Comparison of ENCODE assay signal across 9 cellular contexts in the genomic region with DNA sequence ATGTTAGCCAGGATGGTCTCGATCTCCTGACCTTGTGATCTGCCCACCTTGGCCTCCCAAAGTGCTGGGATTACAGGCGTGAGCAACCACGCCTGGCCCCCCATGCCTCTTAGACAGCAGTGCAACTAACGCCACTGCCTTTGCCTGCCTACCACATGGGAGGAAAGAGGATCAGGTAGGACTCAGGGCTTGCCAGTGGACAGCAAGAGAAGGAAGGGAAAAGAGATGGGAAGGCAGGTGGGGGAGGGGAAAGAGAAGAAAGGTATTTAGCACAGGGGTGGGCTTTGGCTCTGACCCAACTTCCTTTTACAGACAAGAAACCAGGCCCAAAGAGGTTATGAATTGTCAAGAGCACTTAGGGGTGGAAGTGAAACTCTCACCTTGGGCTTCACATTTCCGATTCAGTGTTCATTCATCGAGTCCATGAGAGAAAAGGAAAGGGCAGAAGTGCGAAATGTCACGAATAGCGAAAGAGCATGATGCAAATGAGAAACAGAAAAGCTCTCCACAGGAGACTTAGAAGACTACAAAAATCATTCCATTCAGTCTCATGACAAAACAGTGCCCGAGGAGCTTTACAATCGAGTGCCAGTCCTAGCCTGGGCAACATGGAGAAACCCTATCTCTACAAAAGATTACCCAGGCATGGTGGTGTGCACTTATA. TPM values are rescaled to one million over a fixed set of nuclear protein-coding genes. Genes with fewer than 3 reads are reported as not detected.
DNase-seq lines count a peak whose midpoint lies in the region; ATAC-seq and TF ChIP-seq lines count a peak whose summit lies in the region.
"Had no signal": no experiment of that assay in that cellular context is flagged by ENCODE, and none has a peak within 500 bp of the region (broad histone marks: within the 10 kb centered on the region; RNA-seq: fewer than 3 reads in every experiment).

No MANE protein-coding gene starts in this region.

- H3K9me3 ChIP-seq in SK-N-SH, result no peaks in the 10 kb centered on the region

- peaks cover 10 to 22% of the 10 kb centered on the region in 2 experiments; a peak in 3 of 4 replicates for H3K4me1 ChIP-seq in SK-N-SH (ENCODE audit: control insufficient read depth in 1 of 2, insufficient read depth in 2 of 2, low read depth in 1 of 2, low read length in 1 of 2)

- H3K4me1 Mint-ChIP-seq in naive B cell, result peaks cover 47 to 89% (median 80%) of the 10 kb centered on the region in 3 donors

- peak overlapping the region; percentile 88 to 99 (median 98) for H3K27ac Mint-ChIP-seq in naive B cell

- intact Hi-C loops in Right ventricle myocardium superior (cut with DNase I), result no loop called here

- no peaks in the 10 kb centered on the region for H3K27me3 Mint-ChIP-seq in naive B cell

- H3K79me2 ChIP-seq in SK-N-SH (ENCODE audit: insufficient read depth), result no peaks in the 10 kb centered on the region

- no peak overlapping the region for H2AFZ ChIP-seq in SK-N-SH (ENCODE audit: low read depth)

- CTCF ChIA-PET in SK-N-SH (lab: Yijun Ruan, JAX), result interaction anchor here (1.3 to 1.4 kb wide), 2 partner anchors 41 to 79 kb away, joined by 3 read pairs; partner anchors contain the start of gene PSMD11

- H4K20me1 ChIP-seq in SK-N-SH (ENCODE audit: insufficient read depth), result no peaks in the 10 kb centered on the region

- WGBS in SK-N-SH (ENCODE audit: low lambda C conversion rate), result 88% methylated on average over 11 of the region's 11 CpGs

- TF ChIP-seq CTCF in SK-N-SH (IDR thresholded peaks at IDR 0.05), result no peak

- H3K4me2 ChIP-seq in SK-N-SH, result no peak overlapping the region

- peak overlapping the region; percentile 44 to 89 (median 68) for H3K4me3 Mint-ChIP-seq in naive B cell

- no peaks in the 10 kb centered on the region for H3K27me3 ChIP-seq in SK-N-SH (ENCODE audit: insufficient read depth)

- H3K27ac ChIP-seq in SK-N-SH (ENCODE audit: low read depth in 2 of 2, low read length in 1 of 2), result no peak overlapping the region
- H3K27ac ChIP-seq: epithelial cell of prostate had no signal

- DNase-seq in NOMO-1 treated with DMSO at 0.1 percent for 48 hours (lab: John Stamatoyannopoulos, UW; ENCODE audit: unreplicated experiment), result peak; percentile 66
- DNase-seq in naive B cell, result peak; percentile 84
- DNase-seq in SK-N-SH, result no peak
- DNase-seq in SK-N-DZ (ENCODE audit: low spot score), result no peak
- no peak for DNase-seq in Right ventricle myocardium superior
- no peak for DNase-seq in HuH-7 (ENCODE audit: low spot score)

- no peak for TF ChIP-seq EP300 in SK-N-SH (IDR thresholded peaks at IDR 0.05; ENCODE audit: borderline replicate concordance in 1 of 2, low read depth in 1 of 2, low read length in 1 of 2)

- no peaks in the 10 kb centered on the region for H3K9me2 ChIP-seq in SK-N-SH

- no peaks in the 10 kb centered on the region for H3K36me3 Mint-ChIP-seq in naive B cell

- peaks cover 0 to 9% (median 3%) of the 10 kb centered on the region in 7 donors for H3K9me3 Mint-ChIP-seq in naive B cell

- no peak overlapping the region for H3K4me3 ChIP-seq in SK-N-SH (ENCODE audit: low read depth in 2 of 2, low read length in 1 of 2)

- H3K36me3 ChIP-seq in SK-N-SH (replicated peaks in 1 of 2; ENCODE audit: control insufficient read depth in 1 of 2, insufficient read depth in 2 of 2, low read length in 1 of 2), result no peaks in the 10 kb centered on the region

- H3F3A ChIP-seq in SK-N-SH (replicated peaks; ENCODE audit: insufficient read depth), result no peaks in the 10 kb centered on the region

- TF ChIP-seq RAD21 in SK-N-SH (IDR thresholded peaks at IDR 0.05; ENCODE audit: low read length), result no peak

- H3K9ac ChIP-seq in SK-N-SH, result no peak overlapping the region

- peak; percentile 51 for ATAC-seq in GM18907 (IDR thresholded peaks at IDR 0.05; ENCODE audit: unreplicated experiment)
- peak; percentile 59 for ATAC-seq in HG02588 (IDR thresholded peaks at IDR 0.05; ENCODE audit: unreplicated experiment)
- ATAC-seq in naive B cell (ENCODE audit: low read depth in 2 of 2), result peak; percentile 74 to 76
- ATAC-seq in Right ventricle myocardium superior (ENCODE audit: poor library complexity), result no peak

- POLR2A ChIA-PET in SK-N-SH (lab: Yijun Ruan, JAX), result interaction anchor here (0.5 to 0.6 kb wide), 2 partner anchors 13 to 45 kb away, joined by 3 to 5 read pairs; no protein-coding TSS in a partner anchor

TF ChIP-seq in SK-N-SH, 30 proteins besides CTCF, POLR2A, EP300 and RAD21:
- TF ChIP-seq MEF2A (IDR thresholded peaks at IDR 0.05; ENCODE audit: borderline replicate concordance, low read depth) (no peak), FOXM1 (IDR thresholded peaks at IDR 0.05; ENCODE audit: low read depth) (no peak), TCF12 (IDR thresholded peaks at IDR 0.05) (no peak), ELF1 (IDR thresholded peaks at IDR 0.05) (no peak), EZH2phosphoT487 (IDR thresholded peaks at IDR 0.05; ENCODE audit: borderline replicate concordance, low read depth) (no peak), NFIC (IDR thresholded peaks at IDR 0.05; ENCODE audit: borderline replicate concordance) (no peak), JUND (IDR thresholded peaks at IDR 0.05) (no peak), GATA2 (CRISPR knock-in tag; IDR thresholded peaks at IDR 0.05) (no peak), YY1 (IDR thresholded peaks at IDR 0.05; ENCODE audit: low read depth) (no peak), SMC3 (IDR thresholded peaks at IDR 0.05; ENCODE audit: low read depth, low read length) (no peak), GABPA (IDR thresholded peaks at IDR 0.05; ENCODE audit: low read depth) (no peak), FOXJ3 (CRISPR knock-in tag; IDR thresholded peaks at IDR 0.05) (no peak), POLR2AphosphoS5 (IDR thresholded peaks at IDR 0.05; ENCODE audit: low read depth, low read length) (no peak), RCOR1 (IDR thresholded peaks at IDR 0.05; ENCODE audit: low read length) (no peak), MXI1 (IDR thresholded peaks at IDR 0.05; ENCODE audit: low read depth, low read length) (no peak), FOSL2 (IDR thresholded peaks at IDR 0.05; ENCODE audit: borderline replicate concordance, low read depth) (no peak), TAF1 (IDR thresholded peaks at IDR 0.05; ENCODE audit: borderline replicate concordance, low read depth, low read length) (no peak)
- TF ChIP-seq, protein P1, sequence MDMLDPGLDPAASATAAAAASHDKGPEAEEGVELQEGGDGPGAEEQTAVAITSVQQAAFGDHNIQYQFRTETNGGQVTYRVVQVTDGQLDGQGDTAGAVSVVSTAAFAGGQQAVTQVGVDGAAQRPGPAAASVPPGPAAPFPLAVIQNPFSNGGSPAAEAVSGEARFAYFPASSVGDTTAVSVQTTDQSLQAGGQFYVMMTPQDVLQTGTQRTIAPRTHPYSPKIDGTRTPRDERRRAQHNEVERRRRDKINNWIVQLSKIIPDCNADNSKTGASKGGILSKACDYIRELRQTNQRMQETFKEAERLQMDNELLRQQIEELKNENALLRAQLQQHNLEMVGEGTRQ (IDR thresholded peaks at IDR 0.05; ENCODE audit: borderline replicate concordance, low read depth, low read length), result no peak

RNA-seq across cellular contexts. Expression of gene CDK5R1, which starts 36.4 kb away (rescaled TPM):
- polyA plus RNA-seq in naive B cell (ENCODE audit: low read depth in 6 of 6) (10 to 100 TPM in 1 of 6 donors, 1 to 10 TPM in 5; 2.7 to 11.5 (median 4.2) TPM), SK-N-SH (2012; rRNA removed) (1.0 and 1.4 TPM in 2 replicates)
- polyA plus RNA-seq in SK-N-SH (2012; cell fraction: cytosol; rRNA removed), result 1.3 and 2.0 TPM in 2 replicates
- polyA plus RNA-seq in SK-N-SH (2012; cell fraction: nucleus; rRNA removed), result 2.4 and 2.9 TPM in 2 replicates
- 21.6 and 23.7 TPM in 2 replicates for polyA plus RNA-seq in SK-N-DZ (2014; cell fraction: cytosol; rRNA removed)
- polyA plus RNA-seq in SK-N-DZ (2014; cell fraction: nucleus; rRNA removed), result 20.3 and 21.7 TPM in 2 replicates
- total RNA-seq in Right ventricle myocardium superior, result 1.4 TPM

Comparison
In these comparisons a context has a peak if more than half of its experiments do, and no peak if none do; other contexts are left out.
1. DNase-seq: peak in NOMO-1 treated with DMSO at 0.1 percent for 48 hours (single experiment) and naive B cell (single experiment); none in SK-N-SH (single experiment), SK-N-DZ (single experiment), Right ventricle myocardium superior (single experiment) and HuH-7 (single experiment).